In the genomic region with DNA sequence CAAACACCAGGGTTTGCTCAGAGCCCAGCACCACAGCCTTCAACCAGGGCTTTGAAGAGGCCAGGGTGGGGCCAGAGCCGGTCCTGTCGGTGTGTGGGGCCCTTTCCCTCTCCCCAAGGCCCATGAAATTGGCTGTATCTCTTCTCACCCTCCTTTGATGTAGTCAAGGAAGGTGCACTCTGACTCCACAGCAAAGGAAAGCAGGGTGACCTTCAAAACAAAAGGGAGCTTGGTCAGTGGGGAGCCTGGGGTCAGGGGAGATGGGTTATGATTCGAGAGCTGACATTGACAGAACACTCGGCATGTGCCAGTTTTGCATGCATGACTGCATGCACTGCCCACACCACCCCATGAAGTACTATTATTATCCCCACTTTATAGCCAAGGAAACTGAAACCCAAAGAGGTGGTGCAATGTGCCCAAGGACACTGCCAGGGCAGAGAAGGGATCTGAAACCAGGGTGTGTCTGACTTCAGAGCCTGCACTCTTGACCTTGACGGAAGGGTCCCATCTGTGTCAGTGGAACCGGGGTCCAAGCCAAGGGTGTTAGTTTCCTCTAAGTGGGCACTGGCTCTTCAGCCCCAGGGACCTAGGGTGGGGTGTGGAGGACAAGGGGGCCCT, we compare ENCODE assay signal across 1 cellular context.
A peak's percentile ranks its signal among the peaks of the same experiment; 100 is the strongest.
TF ChIP-seq lines count a peak whose summit lies in the region.

No MANE protein-coding gene starts in this region.

TF ChIP-seq in GM12878, 131 proteins besides CTCF, POLR2A, EP300 and RAD21 (continued from another document and continues in another):
- TF ChIP-seq PRDM15 (CRISPR knock-in tag; IDR thresholded peaks at IDR 0.05) (no peak), JUND (IDR thresholded peaks at IDR 0.05; ENCODE audit: low read depth, low read length) (no peak), ZBTB11 (CRISPR knock-in tag; IDR thresholded peaks at IDR 0.05) (no peak), TAF1 (IDR thresholded peaks at IDR 0.05; ENCODE audit: borderline replicate concordance, low read depth, low read length) (no peak), SIN3A (IDR thresholded peaks at IDR 0.05; ENCODE audit: low read depth, low read length) (no peak), STAT3 (IDR thresholded peaks at IDR 0.05; ENCODE audit: low read depth, low read length) (no peak), CREB1 (IDR thresholded peaks at IDR 0.05; ENCODE audit: low read depth) (no peak), NR2C1 (IDR thresholded peaks at IDR 0.05) (peak; percentile 35; the same call in 1 of the 2 replicates), RELA (IDR thresholded peaks at IDR 0.05; ENCODE audit: borderline replicate concordance, partially characterized antibody) (no peak), SIX5 (IDR thresholded peaks at IDR 0.05; ENCODE audit: low read depth, low read length, severe bottlenecking) (no peak), CHD1 (IDR thresholded peaks at IDR 0.05; ENCODE audit: low read depth, low read length) (no peak), USF2 (IDR thresholded peaks at IDR 0.05; ENCODE audit: borderline replicate concordance, low read depth, low read length) (no peak), FOXK2 (IDR thresholded peaks at IDR 0.05) (no peak), NR2F1 (conservative IDR thresholded peaks at IDR 0.05) (peak; percentile 95), SMARCA5 (IDR thresholded peaks at IDR 0.05) (peak; percentile 47; the same call in 1 of the 2 replicates), BHLHE40 (IDR thresholded peaks at IDR 0.05; ENCODE audit: borderline replicate concordance in 1 of 2, low read depth in 2 of 2, low read length in 1 of 2) (peak; percentile 89 to 90), GABPA (IDR thresholded peaks at IDR 0.05; ENCODE audit: low read depth) (no peak), EED (IDR thresholded peaks at IDR 0.05; ENCODE audit: low read depth) (peak; percentile 87), ZNF207 (IDR thresholded peaks at IDR 0.05; ENCODE audit: borderline replicate concordance) (no peak), YBX1 (IDR thresholded peaks at IDR 0.05) (no peak), ZNF687 (IDR thresholded peaks at IDR 0.05) (peak; percentile 55; the same call in 1 of the 2 replicates), NFXL1 (IDR thresholded peaks at IDR 0.05; ENCODE audit: borderline replicate concordance) (no peak), BMI1 (IDR thresholded peaks at IDR 0.05; ENCODE audit: borderline replicate concordance) (no peak), ZSCAN29 (IDR thresholded peaks at IDR 0.05) (no peak), WRNIP1 (IDR thresholded peaks at IDR 0.05; ENCODE audit: borderline replicate concordance, low read depth, low read length) (0 out of 2 replicates have a peak, but pooled peaks have one; percentile 51), ASH2L (IDR thresholded peaks at IDR 0.05; ENCODE audit: borderline replicate concordance, low read depth) (no peak), ATF7 (IDR thresholded peaks at IDR 0.05; ENCODE audit: low read depth) (peak; percentile 51; the same call in 1 of the 2 replicates), RB1 (IDR thresholded peaks at IDR 0.05; ENCODE audit: borderline replicate concordance) (no peak), KAT2A (conservative IDR thresholded peaks at IDR 0.05; ENCODE audit: control insufficient read depth, low read depth, low read length) (no peak), SREBF1 (IDR thresholded peaks at IDR 0.05; ENCODE audit: low read length) (no peak), ZNF217 (IDR thresholded peaks at IDR 0.05) (peak; percentile 47; the same call in 1 of the 2 replicates), KLF5 (IDR thresholded peaks at IDR 0.05; ENCODE audit: partially characterized antibody) (no peak), ESRRA (IDR thresholded peaks at IDR 0.05; ENCODE audit: low read length) (peak; percentile 90; the same call in 1 of the 2 replicates), MEF2B (IDR thresholded peaks at IDR 0.05; ENCODE audit: partially characterized antibody, poor library complexity, severe bottlenecking) (peak; percentile 80), HDGF (IDR thresholded peaks at IDR 0.05) (no peak), TCF7 (IDR thresholded peaks at IDR 0.05; ENCODE audit: borderline replicate concordance) (no peak), TCF12 (IDR thresholded peaks at IDR 0.05; ENCODE audit: low read depth, low read length) (no peak)
- TF ChIP-seq, protein P1, sequence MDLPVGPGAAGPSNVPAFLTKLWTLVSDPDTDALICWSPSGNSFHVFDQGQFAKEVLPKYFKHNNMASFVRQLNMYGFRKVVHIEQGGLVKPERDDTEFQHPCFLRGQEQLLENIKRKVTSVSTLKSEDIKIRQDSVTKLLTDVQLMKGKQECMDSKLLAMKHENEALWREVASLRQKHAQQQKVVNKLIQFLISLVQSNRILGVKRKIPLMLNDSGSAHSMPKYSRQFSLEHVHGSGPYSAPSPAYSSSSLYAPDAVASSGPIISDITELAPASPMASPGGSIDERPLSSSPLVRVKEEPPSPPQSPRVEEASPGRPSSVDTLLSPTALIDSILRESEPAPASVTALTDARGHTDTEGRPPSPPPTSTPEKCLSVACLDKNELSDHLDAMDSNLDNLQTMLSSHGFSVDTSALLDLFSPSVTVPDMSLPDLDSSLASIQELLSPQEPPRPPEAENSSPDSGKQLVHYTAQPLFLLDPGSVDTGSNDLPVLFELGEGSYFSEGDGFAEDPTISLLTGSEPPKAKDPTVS (IDR thresholded peaks at IDR 0.05; ENCODE audit: low read depth, low read length): no peak
- TF ChIP-seq, protein P2, sequence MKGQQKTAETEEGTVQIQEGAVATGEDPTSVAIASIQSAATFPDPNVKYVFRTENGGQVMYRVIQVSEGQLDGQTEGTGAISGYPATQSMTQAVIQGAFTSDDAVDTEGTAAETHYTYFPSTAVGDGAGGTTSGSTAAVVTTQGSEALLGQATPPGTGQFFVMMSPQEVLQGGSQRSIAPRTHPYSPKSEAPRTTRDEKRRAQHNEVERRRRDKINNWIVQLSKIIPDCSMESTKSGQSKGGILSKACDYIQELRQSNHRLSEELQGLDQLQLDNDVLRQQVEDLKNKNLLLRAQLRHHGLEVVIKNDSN (IDR thresholded peaks at IDR 0.05; ENCODE audit: borderline replicate concordance, extremely low read length, insufficient read depth, low read depth, low read length): no peak
- TF ChIP-seq, protein P3, sequence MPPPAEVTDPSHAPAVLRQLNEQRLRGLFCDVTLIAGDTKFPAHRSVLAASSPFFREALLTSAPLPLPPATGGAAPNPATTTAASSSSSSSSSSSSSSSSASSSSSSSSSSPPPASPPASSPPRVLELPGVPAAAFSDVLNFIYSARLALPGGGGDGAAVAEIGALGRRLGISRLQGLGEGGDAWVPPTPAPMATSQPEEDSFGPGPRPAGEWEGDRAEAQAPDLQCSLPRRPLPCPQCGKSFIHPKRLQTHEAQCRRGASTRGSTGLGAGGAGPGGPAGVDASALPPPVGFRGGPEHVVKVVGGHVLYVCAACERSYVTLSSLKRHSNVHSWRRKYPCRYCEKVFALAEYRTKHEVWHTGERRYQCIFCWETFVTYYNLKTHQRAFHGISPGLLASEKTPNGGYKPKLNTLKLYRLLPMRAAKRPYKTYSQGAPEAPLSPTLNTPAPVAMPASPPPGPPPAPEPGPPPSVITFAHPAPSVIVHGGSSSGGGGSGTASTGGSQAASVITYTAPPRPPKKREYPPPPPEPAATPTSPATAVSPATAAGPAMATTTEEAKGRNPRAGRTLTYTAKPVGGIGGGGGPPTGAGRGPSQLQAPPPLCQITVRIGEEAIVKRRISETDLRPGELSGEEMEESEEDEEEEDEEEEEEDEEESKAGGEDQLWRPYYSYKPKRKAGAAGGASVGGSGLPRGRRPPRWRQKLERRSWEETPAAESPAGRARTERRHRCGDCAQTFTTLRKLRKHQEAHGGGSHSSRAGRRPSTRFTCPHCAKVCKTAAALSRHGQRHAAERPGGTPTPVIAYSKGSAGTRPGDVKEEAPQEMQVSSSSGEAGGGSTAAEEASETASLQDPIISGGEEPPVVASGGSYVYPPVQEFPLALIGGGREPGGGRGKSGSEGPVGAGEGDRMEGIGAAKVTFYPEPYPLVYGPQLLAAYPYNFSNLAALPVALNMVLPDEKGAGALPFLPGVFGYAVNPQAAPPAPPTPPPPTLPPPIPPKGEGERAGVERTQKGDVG (CRISPR knock-in tag; IDR thresholded peaks at IDR 0.05): no peak
- TF ChIP-seq, protein P4, sequence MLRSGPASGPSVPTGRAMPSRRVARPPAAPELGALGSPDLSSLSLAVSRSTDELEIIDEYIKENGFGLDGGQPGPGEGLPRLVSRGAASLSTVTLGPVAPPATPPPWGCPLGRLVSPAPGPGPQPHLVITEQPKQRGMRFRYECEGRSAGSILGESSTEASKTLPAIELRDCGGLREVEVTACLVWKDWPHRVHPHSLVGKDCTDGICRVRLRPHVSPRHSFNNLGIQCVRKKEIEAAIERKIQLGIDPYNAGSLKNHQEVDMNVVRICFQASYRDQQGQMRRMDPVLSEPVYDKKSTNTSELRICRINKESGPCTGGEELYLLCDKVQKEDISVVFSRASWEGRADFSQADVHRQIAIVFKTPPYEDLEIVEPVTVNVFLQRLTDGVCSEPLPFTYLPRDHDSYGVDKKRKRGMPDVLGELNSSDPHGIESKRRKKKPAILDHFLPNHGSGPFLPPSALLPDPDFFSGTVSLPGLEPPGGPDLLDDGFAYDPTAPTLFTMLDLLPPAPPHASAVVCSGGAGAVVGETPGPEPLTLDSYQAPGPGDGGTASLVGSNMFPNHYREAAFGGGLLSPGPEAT (IDR thresholded peaks at IDR 0.05; ENCODE audit: low read depth): peak; percentile 32; the same call in 1 of the 2 replicates
